8 cellular contexts compared by ENCODE assay signal in the genomic region with DNA sequence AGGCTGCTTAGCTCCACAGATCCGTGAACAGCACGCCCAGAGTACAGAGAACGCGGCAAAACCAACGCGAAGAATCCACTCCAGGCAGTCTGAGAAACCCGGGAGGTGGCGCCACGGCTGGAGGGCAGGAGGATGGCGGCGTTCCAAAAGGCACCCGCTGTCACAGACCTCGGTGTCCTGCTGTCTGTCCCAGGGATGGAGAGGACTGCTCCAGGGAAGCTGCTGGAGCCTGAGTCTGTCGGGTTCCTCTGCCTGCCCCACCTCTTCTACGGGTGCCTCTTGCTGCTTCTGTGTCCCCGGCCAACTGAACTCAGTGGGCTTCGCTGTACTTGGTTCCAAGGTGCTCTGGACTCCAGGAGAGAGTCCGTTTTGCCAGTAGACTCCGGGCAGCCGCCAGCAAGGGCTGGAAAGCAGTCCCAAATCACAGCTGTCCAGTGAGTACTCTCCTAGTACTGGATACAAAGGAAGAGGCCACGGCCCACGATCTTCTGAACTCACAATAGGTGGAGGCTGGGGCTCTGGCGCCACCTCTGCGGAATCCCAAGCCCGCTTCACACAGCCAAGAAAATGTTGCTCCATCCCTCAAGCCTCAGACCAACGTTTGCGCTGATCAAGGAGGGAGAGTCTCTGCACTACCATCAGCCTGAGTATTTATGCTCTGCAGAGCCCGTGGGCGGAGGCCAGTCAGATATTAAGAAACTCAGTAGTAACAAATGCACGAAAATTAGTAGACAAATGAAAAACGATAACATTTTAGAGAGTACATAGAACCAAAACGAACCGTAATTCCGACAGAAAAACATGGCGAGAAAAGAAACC.
DNase-seq lines count a peak whose midpoint lies in the region; ATAC-seq and TF ChIP-seq lines count a peak whose summit lies in the region.

No MANE protein-coding gene starts in this region.

- peak overlapping the region; percentile 8 to 100 (median 94) for H3K27ac ChIP-seq in skin epidermis

- TF ChIP-seq POLR2A in NB4 (IDR thresholded peaks at IDR 0.05; ENCODE audit: extremely low read depth, insufficient read length) = no peak

- ATAC-seq in HG03442 (IDR thresholded peaks at IDR 0.05; ENCODE audit: unreplicated experiment) = no peak

- DNase-seq in SIG-M5 treated with dmso at 0.1 percent for 504 hours (lab: John Stamatoyannopoulos, UW; ENCODE audit: unreplicated experiment) (peak; percentile 78), SIG-M5 (lab: John Stamatoyannopoulos, UW) (no peak), NB4 (ENCODE audit: low read depth) (peak; percentile 87), SW480 (ENCODE audit: low spot score) (peak; percentile 79), amniotic stem cell (lab: John Stamatoyannopoulos, UW) (peak; percentile 53), hippocampal formation (lab: John Stamatoyannopoulos, UW) (peak; percentile 42 to 65)

- H3K4me3 ChIP-seq in NB4 (ENCODE audit: low read depth, low read length) (peak overlapping the region; percentile 76), skin epidermis (peak overlapping the region; percentile 52 to 61 (median 58))

- peak; percentile 38 for TF ChIP-seq CTCF in NB4 (IDR thresholded peaks at IDR 0.05; ENCODE audit: low read depth, low read length)
